Comparison of ENCODE assay signal across 19 cellular contexts in genomic region chr15:60908888-60909287, GRCh38.
"Had no signal": no experiment of that assay in that cellular context is flagged by ENCODE, and none has a peak within 500 bp of the region (broad histone marks: within the 10 kb centered on the region; RNA-seq: fewer than 3 reads in every experiment).

No MANE protein-coding gene starts in this region.

- ATAC-seq: Panc1 had no signal

- H3K27ac ChIP-seq: RWPE1 had no signal

- DNase-seq: KBM-7, NCI-H1092, NCI-H1105 treated with DMSO at 0.1 percent for 48 hours, NCI-H1417 treated with DMSO at 0.1 percent for 48 hours, NCI-H146, NCI-H1694 treated with DMSO at 0.1 percent for 48 hours, NCI-H1930, NCI-H2081, NCI-H2107, NCI-H226, NCI-H446, NCI-H510A, NCI-H524 treated with DMSO at 0.1 percent for 48 hours, NCI-H69, NCI-H774, SHP77, T-helper 2 cell had no signal
